In genomic region chr15:89745768-89746167, GRCh38 we compare ENCODE assay signal across 18 cellular contexts. TPM values are rescaled to one million over a fixed set of nuclear protein-coding genes. Genes with fewer than 3 reads are reported as not detected.
DNase-seq lines count a peak whose midpoint lies in the region; ATAC-seq, FAIRE-seq and TF ChIP-seq lines count a peak whose summit lies in the region.
"Had no signal": no experiment of that assay in that cellular context is flagged by ENCODE, and none has a peak within 500 bp of the region (broad histone marks: within the 10 kb centered on the region; RNA-seq: fewer than 3 reads in every experiment).

No MANE protein-coding gene starts in this region.

- H3K4me1 ChIP-seq in IMR-90 (ENCODE audit: control insufficient read depth, insufficient read depth, low read length), result no peaks in the 10 kb centered on the region
- peaks cover 5 to 6% of the 10 kb centered on the region in 2 experiments for H3K4me1 ChIP-seq in trophoblast cell (ENCODE audit: control insufficient read depth in 1 of 2, insufficient read depth in 2 of 2, low read length in 2 of 2)
- peaks cover 12% of the 10 kb centered on the region for H3K4me1 ChIP-seq in body of pancreas
- H3K4me1 ChIP-seq: Caco-2 had no signal

- no peak overlapping the region for H2AK5ac ChIP-seq in IMR-90 (ENCODE audit: low read depth, low read length)
- no peak overlapping the region for H2AK5ac ChIP-seq in trophoblast cell (ENCODE audit: low read length)

- H3K9me1 ChIP-seq in IMR-90 (ENCODE audit: insufficient read depth, low read length), result no peaks in the 10 kb centered on the region

- CTCF ChIA-PET in IMR-90 (lab: Yijun Ruan, JAX), result interaction anchor here (0.7 kb wide), 1 partner anchor 129 kb away, joined by 3 read pairs; no protein-coding TSS in a partner anchor

- no peak overlapping the region for H3K4me3 ChIP-seq in IMR-90 (ENCODE audit: insufficient read depth, low read depth, low read length)
- no peak overlapping the region for H3K4me3 ChIP-seq in bronchial epithelial cell (ENCODE audit: low read depth, low read length)
- peak overlapping the region; percentile 32 for H3K4me3 ChIP-seq in trophoblast cell (ENCODE audit: low read depth, low read length)
- H3K4me3 ChIP-seq in body of pancreas, result no peak overlapping the region
- H3K4me3 ChIP-seq: HAP-1 had no signal

- ATAC-seq in IMR-90 (ENCODE audit: low read depth), result no peak
- ATAC-seq in HG03432 (IDR thresholded peaks at IDR 0.05; ENCODE audit: unreplicated experiment), result no peak
- no peak for ATAC-seq in body of pancreas
- ATAC-seq: CD8-positive, alpha-beta T cell had no signal

- FAIRE-seq in bronchial epithelial cell (lab: Jason Lieb, UNC) (peak; percentile 93), RCC 7860 (lab: Jason Lieb, UNC) (no peak)
- FAIRE-seq: G401.6, GM12892 had no signal

- no peak overlapping the region for H3K56ac ChIP-seq in IMR-90 (ENCODE audit: extremely low read depth, insufficient read depth, low read length)

- dilution Hi-C loops in IMR-90 (cut with HindIII; ENCODE audit: low sequenced_read_pairs, unreplicated experiment), result no loop called here

- H3K9me3 ChIP-seq in IMR-90 (ENCODE audit: control insufficient read depth, insufficient read depth, low read length) (no peaks in the 10 kb centered on the region), trophoblast cell (ENCODE audit: insufficient read depth, low read depth, low read length) (peaks cover 7% of the 10 kb centered on the region), body of pancreas (no peaks in the 10 kb centered on the region)
- H3K9me3 ChIP-seq: Caco-2, HAP-1 had no signal

- H4K20me1 ChIP-seq in IMR-90 (ENCODE audit: insufficient read depth, low read length), result no peaks in the 10 kb centered on the region

- H3K4me2 ChIP-seq in IMR-90 (ENCODE audit: low read depth, low read length) (no peak overlapping the region), trophoblast cell (ENCODE audit: low read length) (no peak overlapping the region)

- H2BK12ac ChIP-seq in trophoblast cell (ENCODE audit: low read length), result no peak overlapping the region

- H3K9ac ChIP-seq in IMR-90 (ENCODE audit: low read depth, low read length) (no peak overlapping the region), trophoblast cell (ENCODE audit: low read length) (no peak overlapping the region)

- H3K14ac ChIP-seq in IMR-90 (replicated peaks; ENCODE audit: low read depth, low read length), result no peak overlapping the region
- no peak overlapping the region for H3K14ac ChIP-seq in trophoblast cell (ENCODE audit: low read length)

- in situ Hi-C loops in IMR-90 (cut with MboI; ENCODE audit: low sequenced_read_pairs), result no loop called here

- peak overlapping the region; percentile 49 for H2AFZ ChIP-seq in IMR-90 (replicated peaks; ENCODE audit: low read length, poor library complexity)
- no peak overlapping the region for H2AFZ ChIP-seq in trophoblast cell (ENCODE audit: insufficient read depth, low read length, poor library complexity)

- H2BK15ac ChIP-seq in IMR-90 (ENCODE audit: low read depth, low read length), result no peak overlapping the region

- H3K23ac ChIP-seq in IMR-90 (ENCODE audit: low read depth, low read length), result no peak overlapping the region
- H3K23ac ChIP-seq in trophoblast cell (ENCODE audit: low read length), result no peak overlapping the region

- no peaks in the 10 kb centered on the region for H3K79me2 ChIP-seq in trophoblast cell (ENCODE audit: control insufficient read depth, insufficient read depth, low read length, poor library complexity)

- H2BK120ac ChIP-seq in IMR-90 (ENCODE audit: low read depth, low read length), result no peak overlapping the region
- no peak overlapping the region for H2BK120ac ChIP-seq in trophoblast cell (ENCODE audit: insufficient read depth, low read length, poor library complexity)

- no peak for TF ChIP-seq CTCF in IMR-90 (conservative IDR thresholded peaks at IDR 0.05; ENCODE audit: low read depth, low read length)
- TF ChIP-seq CTCF in bronchial epithelial cell (IDR thresholded peaks at IDR 0.05; ENCODE audit: insufficient read depth, low read length, severe bottlenecking), result no peak
- no peak for TF ChIP-seq CTCF in body of pancreas (IDR thresholded peaks at IDR 0.05)

- H4K12ac ChIP-seq in trophoblast cell (ENCODE audit: low read depth, low read length), result no peak overlapping the region

- no peak overlapping the region for H2BK20ac ChIP-seq in IMR-90 (ENCODE audit: low read depth, low read length)

- 100% methylated on average over 1 of the region's 1 CpG; no CpG with 5 or more reads in 1 of the 2 experiments for WGBS in IMR-90 (ENCODE audit: extremely low coverage in 2 of 2, insufficient read length in 1 of 2), 2 experiments
- WGBS in trophoblast cell (ENCODE audit: extremely low coverage, insufficient coverage, insufficient read length), result no CpG with 5 or more reads among the region's 1 CpG
- WGBS in body of pancreas, 2 donors, result 11 to 95% methylated on average over 1 of the region's 1 CpG

- no peak overlapping the region for H3K27ac ChIP-seq in IMR-90 (ENCODE audit: insufficient read depth, low read length)
- H3K27ac ChIP-seq in trophoblast cell (ENCODE audit: low read depth, low read length), result no peak overlapping the region
- no peak overlapping the region for H3K27ac ChIP-seq in body of pancreas
- H3K27ac ChIP-seq: C4-2B had no signal

- TF ChIP-seq POLR2A in IMR-90 (IDR thresholded peaks at IDR 0.05; ENCODE audit: low read depth, low read length) (no peak), body of pancreas (IDR thresholded peaks at IDR 0.05) (no peak)

- no peak overlapping the region for H4K5ac ChIP-seq in IMR-90 (ENCODE audit: low read depth, low read length)

- H3K79me1 ChIP-seq in IMR-90 (ENCODE audit: low read depth in 1 of 2, low read length in 2 of 2) (no peaks in the 10 kb centered on the region), trophoblast cell (ENCODE audit: low read length) (no peaks in the 10 kb centered on the region)

- POLR2A ChIA-PET in IMR-90 (lab: Charles Lee; ENCODE audit: unreplicated experiment), result no interaction called here

- BruUV-seq in IMR-90 (replicated peaks; lab: Mats Ljungman, UMichigan), result no TSS peak

- no peak for TF ChIP-seq RAD21 in IMR-90 (IDR thresholded peaks at IDR 0.05; ENCODE audit: low read length)

- no peaks in the 10 kb centered on the region for H3K36me3 ChIP-seq in IMR-90 (ENCODE audit: control insufficient read depth, insufficient read depth, low read length)
- no peaks in the 10 kb centered on the region for H3K36me3 ChIP-seq in bronchial epithelial cell (ENCODE audit: control insufficient read depth, insufficient read depth, low read length)
- no peaks in the 10 kb centered on the region for H3K36me3 ChIP-seq in trophoblast cell (ENCODE audit: control insufficient read depth in 1 of 2, insufficient read depth in 2 of 2, low read length in 2 of 2)
- H3K36me3 ChIP-seq in body of pancreas (replicated peaks in 1 of 2; ENCODE audit: insufficient read depth in 1 of 2, low read depth in 2 of 2), result no peaks in the 10 kb centered on the region
- H3K36me3 ChIP-seq: HAP-1 had no signal

- no peak overlapping the region for H2AK9ac ChIP-seq in IMR-90 (replicated peaks; ENCODE audit: low read depth, low read length, poor library complexity)

- H4K91ac ChIP-seq in IMR-90 (ENCODE audit: insufficient read depth, low read depth, low read length) (no peak overlapping the region), trophoblast cell (ENCODE audit: low read depth, low read length) (no peak overlapping the region)

- H4K8ac ChIP-seq in IMR-90 (ENCODE audit: low read depth in 2 of 2, low read length in 2 of 2) (no peak overlapping the region), trophoblast cell (ENCODE audit: low read depth, low read length) (no peak overlapping the region)

- H3K18ac ChIP-seq in IMR-90 (ENCODE audit: low read depth, low read length), result no peak overlapping the region
- H3K18ac ChIP-seq in trophoblast cell (ENCODE audit: low read length), result no peak overlapping the region

- intact Hi-C loops in IMR-90 (cut with micrococcal nuclease), result no loop called here
- intact Hi-C loops in body of pancreas (cut with DNase I), result loop anchor here (5.0 kb wide), 2 partner anchors 98 to 142 kb away; no protein-coding TSS in a partner anchor

- peaks cover 48% of the 10 kb centered on the region for H3K27me3 ChIP-seq in IMR-90 (ENCODE audit: control insufficient read depth, insufficient read depth, low read length)
- H3K27me3 ChIP-seq in bronchial epithelial cell (ENCODE audit: control insufficient read depth, insufficient read depth, low read length), result peaks cover 10% of the 10 kb centered on the region
- H3K27me3 ChIP-seq in trophoblast cell (ENCODE audit: insufficient read depth, low read length), result peaks cover 30% of the 10 kb centered on the region
- no peaks in the 10 kb centered on the region for H3K27me3 ChIP-seq in body of pancreas

- H2BK5ac ChIP-seq in IMR-90 (ENCODE audit: low read depth, low read length, poor library complexity, severe bottlenecking), result no peak overlapping the region
- no peak overlapping the region for H2BK5ac ChIP-seq in trophoblast cell (ENCODE audit: low read depth, low read length, poor library complexity)

- H3K4ac ChIP-seq in IMR-90 (ENCODE audit: low read depth, low read length), result no peak overlapping the region
- H3K4ac ChIP-seq in trophoblast cell (ENCODE audit: low read depth, low read length), result no peak overlapping the region

- DNase-seq in IMR-90, result no peak
- no peak for DNase-seq in bronchial epithelial cell (ENCODE audit: low read depth)
- DNase-seq in trophoblast cell, result no peak
- DNase-seq in RCC 7860 (ENCODE audit: low spot score), result no peak
- no peak for DNase-seq in body of pancreas
- DNase-seq: Caco-2; CD4-positive, CD25-positive, alpha-beta regulatory T cell; CD8-positive, alpha-beta T cell; DMS153; DND-41; GOT3 had no signal

RNA-seq across cellular contexts. Expression of gene MESP1, which starts 5.3 kb away (rescaled TPM):
- total RNA-seq in IMR-90 (2012; rRNA removed) (under 0.01 TPM in 1 of 2 replicates, not detected in the other), bronchial epithelial cell (0.26 and 1.4 TPM in 2 replicates), body of pancreas (1 to 10 TPM; 2.1 to 4.3 TPM)
- polyA plus RNA-seq in IMR-90 (2012; rRNA removed), result 0.10 and 0.13 TPM in 2 replicates
- polyA plus RNA-seq in IMR-90 (2012; cell fraction: cytosol; rRNA removed), result 0.41 and 0.54 TPM in 2 replicates
- polyA plus RNA-seq in IMR-90 (2012; cell fraction: nucleus; rRNA removed; ENCODE audit: low replicate concordance), result 0.05 and 0.18 TPM in 2 replicates
- polyA plus RNA-seq in trophoblast cell (2013), result 0.04 and 0.10 TPM in 2 replicates

RNA-seq across cellular contexts. Expression of gene MESP2, which starts 30.4 kb away (rescaled TPM):
- total RNA-seq in IMR-90 (2012; rRNA removed), result 0.18 and 0.28 TPM in 2 replicates
- polyA plus RNA-seq in IMR-90 (2012; rRNA removed), result 0.32 and 0.34 TPM in 2 replicates
- polyA plus RNA-seq in IMR-90 (2012; cell fraction: cytosol; rRNA removed), result 0.26 and 0.43 TPM in 2 replicates
- polyA plus RNA-seq in IMR-90 (2012; cell fraction: nucleus; rRNA removed; ENCODE audit: low replicate concordance), result 0.13 and 0.34 TPM in 2 replicates
- total RNA-seq in bronchial epithelial cell, result 0.13 and 0.26 TPM in 2 replicates
- polyA plus RNA-seq in trophoblast cell (2013), result 0.10 and 0.22 TPM in 2 replicates
- total RNA-seq in body of pancreas, result 1 to 10 TPM in 1 of 2 donors, not detected in 1; 1.8 TPM
- total RNA-seq: A172; CD4-positive, CD25-positive, alpha-beta regulatory T cell; CD8-positive, alpha-beta T cell had no signal
- polyA plus RNA-seq: CD4-positive, CD25-positive, alpha-beta regulatory T cell had no signal

RNA-seq across cellular contexts. Expression of gene WDR93, which starts 55.2 kb away (rescaled TPM):
- not detected in 2 replicates for total RNA-seq in IMR-90 (2012; rRNA removed)
- not detected in 2 replicates for polyA plus RNA-seq in IMR-90 (2012; rRNA removed)
- polyA plus RNA-seq in IMR-90 (2012; cell fraction: cytosol; rRNA removed), result not detected in 2 replicates
- polyA plus RNA-seq in IMR-90 (2012; cell fraction: nucleus; rRNA removed; ENCODE audit: low replicate concordance), result 0.03 TPM in 1 of 2 replicates, not detected in the other
- total RNA-seq in bronchial epithelial cell, result not detected in 2 replicates
- polyA plus RNA-seq in trophoblast cell (2013), result 0.03 and 0.11 TPM in 2 replicates
- under 1 TPM in 1 of 2 donors, not detected in 1; 0.66 TPM for total RNA-seq in body of pancreas
- total RNA-seq: A172; A673; CD4-positive, CD25-positive, alpha-beta regulatory T cell; CD8-positive, alpha-beta T cell had no signal
- polyA plus RNA-seq: CD4-positive, CD25-positive, alpha-beta regulatory T cell had no signal

RNA-seq across cellular contexts. Expression of gene PEX11A, which starts 55.2 kb away (rescaled TPM):
- total RNA-seq in IMR-90 (2012; rRNA removed) (7.8 and 10.2 TPM in 2 replicates), bronchial epithelial cell (5.8 and 10.0 TPM in 2 replicates), body of pancreas (10 to 100 TPM; 14.5 to 25.1 TPM)
- polyA plus RNA-seq in IMR-90 (2012; rRNA removed), result 3.3 and 4.2 TPM in 2 replicates
- polyA plus RNA-seq in IMR-90 (2012; cell fraction: cytosol; rRNA removed), result 2.0 and 3.7 TPM in 2 replicates
- polyA plus RNA-seq in IMR-90 (2012; cell fraction: nucleus; rRNA removed; ENCODE audit: low replicate concordance), result 0.86 and 2.9 TPM in 2 replicates
- polyA plus RNA-seq in trophoblast cell (2013), result 1.5 and 2.0 TPM in 2 replicates
- total RNA-seq: CD8-positive, alpha-beta T cell had no signal
